In the genomic region with DNA sequence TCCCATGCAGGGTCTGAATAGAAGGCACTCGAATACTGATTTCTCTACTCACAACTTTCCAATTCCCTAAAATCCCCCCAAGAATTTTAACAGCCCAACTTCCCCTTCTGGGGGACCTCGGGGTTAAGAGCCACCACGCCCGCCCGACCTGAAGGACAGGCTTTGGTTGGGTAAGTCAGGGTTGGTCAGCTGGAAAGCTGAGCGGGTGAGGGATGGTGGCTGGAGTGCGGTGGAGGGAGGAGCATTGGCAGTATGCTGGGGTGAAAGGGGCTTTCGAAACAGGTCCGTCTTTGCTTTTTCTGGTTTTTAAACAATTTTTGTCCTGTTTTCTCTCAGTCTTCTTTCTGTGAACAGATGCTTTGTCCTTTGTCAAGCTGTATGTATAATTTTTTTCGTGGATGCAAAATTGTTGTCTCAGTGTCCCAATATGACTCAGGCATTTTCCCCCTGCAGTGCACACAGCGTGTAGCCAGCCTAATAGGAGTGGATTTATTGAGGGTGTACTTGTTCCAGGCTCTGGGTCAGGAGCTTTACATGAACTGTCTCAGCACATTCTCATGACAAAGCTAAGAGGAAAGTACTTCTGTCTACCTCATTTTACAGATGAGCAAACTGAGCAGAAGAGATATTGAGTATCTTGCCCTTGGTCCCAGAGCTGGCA, we compare ENCODE assay signal across 1 cellular context.
A peak's percentile ranks its signal among the peaks of the same experiment; 100 is the strongest.
TF ChIP-seq lines count a peak whose summit lies in the region.

No MANE protein-coding gene starts in this region.

TF ChIP-seq in GM12878, 131 proteins besides CTCF, POLR2A, EP300 and RAD21 (continued from another document and continues in another):
- TF ChIP-seq, protein P1, sequence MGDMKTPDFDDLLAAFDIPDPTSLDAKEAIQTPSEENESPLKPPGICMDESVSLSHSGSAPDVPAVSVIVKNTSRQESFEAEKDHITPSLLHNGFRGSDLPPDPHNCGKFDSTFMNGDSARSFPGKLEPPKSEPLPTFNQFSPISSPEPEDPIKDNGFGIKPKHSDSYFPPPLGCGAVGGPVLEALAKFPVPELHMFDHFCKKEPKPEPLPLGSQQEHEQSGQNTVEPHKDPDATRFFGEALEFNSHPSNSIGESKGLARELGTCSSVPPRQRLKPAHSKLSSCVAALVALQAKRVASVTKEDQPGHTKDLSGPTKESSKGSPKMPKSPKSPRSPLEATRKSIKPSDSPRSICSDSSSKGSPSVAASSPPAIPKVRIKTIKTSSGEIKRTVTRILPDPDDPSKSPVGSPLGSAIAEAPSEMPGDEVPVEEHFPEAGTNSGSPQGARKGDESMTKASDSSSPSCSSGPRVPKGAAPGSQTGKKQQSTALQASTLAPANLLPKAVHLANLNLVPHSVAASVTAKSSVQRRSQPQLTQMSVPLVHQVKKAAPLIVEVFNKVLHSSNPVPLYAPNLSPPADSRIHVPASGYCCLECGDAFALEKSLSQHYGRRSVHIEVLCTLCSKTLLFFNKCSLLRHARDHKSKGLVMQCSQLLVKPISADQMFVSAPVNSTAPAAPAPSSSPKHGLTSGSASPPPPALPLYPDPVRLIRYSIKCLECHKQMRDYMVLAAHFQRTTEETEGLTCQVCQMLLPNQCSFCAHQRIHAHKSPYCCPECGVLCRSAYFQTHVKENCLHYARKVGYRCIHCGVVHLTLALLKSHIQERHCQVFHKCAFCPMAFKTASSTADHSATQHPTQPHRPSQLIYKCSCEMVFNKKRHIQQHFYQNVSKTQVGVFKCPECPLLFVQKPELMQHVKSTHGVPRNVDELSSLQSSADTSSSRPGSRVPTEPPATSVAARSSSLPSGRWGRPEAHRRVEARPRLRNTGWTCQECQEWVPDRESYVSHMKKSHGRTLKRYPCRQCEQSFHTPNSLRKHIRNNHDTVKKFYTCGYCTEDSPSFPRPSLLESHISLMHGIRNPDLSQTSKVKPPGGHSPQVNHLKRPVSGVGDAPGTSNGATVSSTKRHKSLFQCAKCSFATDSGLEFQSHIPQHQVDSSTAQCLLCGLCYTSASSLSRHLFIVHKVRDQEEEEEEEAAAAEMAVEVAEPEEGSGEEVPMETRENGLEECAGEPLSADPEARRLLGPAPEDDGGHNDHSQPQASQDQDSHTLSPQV (IDR thresholded peaks at IDR 0.05), result no peak
- TF ChIP-seq GABPA (IDR thresholded peaks at IDR 0.05; ENCODE audit: low read depth) (no peak), PAX5 (IDR thresholded peaks at IDR 0.05; ENCODE audit: borderline replicate concordance, low read depth, low read length) (peak; percentile 33; the same call in 1 of the 2 replicates), FOXM1 (IDR thresholded peaks at IDR 0.05; ENCODE audit: low read depth, low read length) (no peak), KDM1A (IDR thresholded peaks at IDR 0.05; ENCODE audit: borderline replicate concordance) (no peak), HDAC6 (IDR thresholded peaks at IDR 0.05; ENCODE audit: unreplicated experiment) (no peak), ZNF274 (IDR thresholded peaks at IDR 0.05; ENCODE audit: insufficient read depth, insufficient read length) (no peak), BRCA1 (IDR thresholded peaks at IDR 0.05; ENCODE audit: low read depth, low read length) (no peak), ESRRA (IDR thresholded peaks at IDR 0.05; ENCODE audit: low read length) (no peak), ZNF384 (IDR thresholded peaks at IDR 0.05; ENCODE audit: borderline replicate concordance, low read depth, low read length) (no peak), MYC (IDR thresholded peaks at IDR 0.05; ENCODE audit: insufficient read depth, insufficient read length, insufficient replicate concordance, low read length, severe bottlenecking) (no peak), STAT1 (conservative IDR thresholded peaks at IDR 0.05) (no peak), JUND (IDR thresholded peaks at IDR 0.05; ENCODE audit: low read depth, low read length) (no peak), RUNX3 (IDR thresholded peaks at IDR 0.05; ENCODE audit: low read length) (peak; percentile 59), HDGF (IDR thresholded peaks at IDR 0.05) (no peak), RFX5 (IDR thresholded peaks at IDR 0.05; ENCODE audit: low read depth, low read length) (no peak), KLF5 (IDR thresholded peaks at IDR 0.05; ENCODE audit: partially characterized antibody) (no peak), IKZF2 (IDR thresholded peaks at IDR 0.05) (0 out of 4 replicates have a peak, but pooled peaks of 1 of the 2 experiments have one; percentile 22), ZNF622 (IDR thresholded peaks at IDR 0.05) (no peak), NFIC (IDR thresholded peaks at IDR 0.05; ENCODE audit: low read depth, low read length) (peak; percentile 42; the same call in 1 of the 2 replicates), STAT3 (IDR thresholded peaks at IDR 0.05; ENCODE audit: low read depth, low read length) (no peak), NR2F1 (conservative IDR thresholded peaks at IDR 0.05) (0 out of 2 replicates have a peak, but pooled peaks have one; percentile 36), TAF1 (IDR thresholded peaks at IDR 0.05; ENCODE audit: borderline replicate concordance, low read depth, low read length) (no peak), IKZF1 (conservative IDR thresholded peaks at IDR 0.05) (peak; percentile 32; the same call in 1 of the 2 replicates), ZNF207 (IDR thresholded peaks at IDR 0.05; ENCODE audit: borderline replicate concordance) (no peak), RB1 (IDR thresholded peaks at IDR 0.05; ENCODE audit: borderline replicate concordance) (no peak), BCL11A (IDR thresholded peaks at IDR 0.05; ENCODE audit: low read depth, low read length) (no peak), IRF4 (IDR thresholded peaks at IDR 0.05; ENCODE audit: low read depth, low read length) (peak; percentile 71; the same call in 1 of the 2 replicates)
- TF ChIP-seq, protein P2, sequence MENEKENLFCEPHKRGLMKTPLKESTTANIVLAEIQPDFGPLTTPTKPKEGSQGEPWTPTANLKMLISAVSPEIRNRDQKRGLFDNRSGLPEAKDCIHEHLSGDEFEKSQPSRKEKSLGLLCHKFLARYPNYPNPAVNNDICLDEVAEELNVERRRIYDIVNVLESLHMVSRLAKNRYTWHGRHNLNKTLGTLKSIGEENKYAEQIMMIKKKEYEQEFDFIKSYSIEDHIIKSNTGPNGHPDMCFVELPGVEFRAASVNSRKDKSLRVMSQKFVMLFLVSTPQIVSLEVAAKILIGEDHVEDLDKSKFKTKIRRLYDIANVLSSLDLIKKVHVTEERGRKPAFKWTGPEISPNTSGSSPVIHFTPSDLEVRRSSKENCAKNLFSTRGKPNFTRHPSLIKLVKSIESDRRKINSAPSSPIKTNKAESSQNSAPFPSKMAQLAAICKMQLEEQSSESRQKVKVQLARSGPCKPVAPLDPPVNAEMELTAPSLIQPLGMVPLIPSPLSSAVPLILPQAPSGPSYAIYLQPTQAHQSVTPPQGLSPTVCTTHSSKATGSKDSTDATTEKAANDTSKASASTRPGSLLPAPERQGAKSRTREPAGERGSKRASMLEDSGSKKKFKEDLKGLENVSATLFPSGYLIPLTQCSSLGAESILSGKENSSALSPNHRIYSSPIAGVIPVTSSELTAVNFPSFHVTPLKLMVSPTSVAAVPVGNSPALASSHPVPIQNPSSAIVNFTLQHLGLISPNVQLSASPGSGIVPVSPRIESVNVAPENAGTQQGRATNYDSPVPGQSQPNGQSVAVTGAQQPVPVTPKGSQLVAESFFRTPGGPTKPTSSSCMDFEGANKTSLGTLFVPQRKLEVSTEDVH (IDR thresholded peaks at IDR 0.05; ENCODE audit: low read depth, partially characterized antibody), result no peak
- TF ChIP-seq, protein P3, sequence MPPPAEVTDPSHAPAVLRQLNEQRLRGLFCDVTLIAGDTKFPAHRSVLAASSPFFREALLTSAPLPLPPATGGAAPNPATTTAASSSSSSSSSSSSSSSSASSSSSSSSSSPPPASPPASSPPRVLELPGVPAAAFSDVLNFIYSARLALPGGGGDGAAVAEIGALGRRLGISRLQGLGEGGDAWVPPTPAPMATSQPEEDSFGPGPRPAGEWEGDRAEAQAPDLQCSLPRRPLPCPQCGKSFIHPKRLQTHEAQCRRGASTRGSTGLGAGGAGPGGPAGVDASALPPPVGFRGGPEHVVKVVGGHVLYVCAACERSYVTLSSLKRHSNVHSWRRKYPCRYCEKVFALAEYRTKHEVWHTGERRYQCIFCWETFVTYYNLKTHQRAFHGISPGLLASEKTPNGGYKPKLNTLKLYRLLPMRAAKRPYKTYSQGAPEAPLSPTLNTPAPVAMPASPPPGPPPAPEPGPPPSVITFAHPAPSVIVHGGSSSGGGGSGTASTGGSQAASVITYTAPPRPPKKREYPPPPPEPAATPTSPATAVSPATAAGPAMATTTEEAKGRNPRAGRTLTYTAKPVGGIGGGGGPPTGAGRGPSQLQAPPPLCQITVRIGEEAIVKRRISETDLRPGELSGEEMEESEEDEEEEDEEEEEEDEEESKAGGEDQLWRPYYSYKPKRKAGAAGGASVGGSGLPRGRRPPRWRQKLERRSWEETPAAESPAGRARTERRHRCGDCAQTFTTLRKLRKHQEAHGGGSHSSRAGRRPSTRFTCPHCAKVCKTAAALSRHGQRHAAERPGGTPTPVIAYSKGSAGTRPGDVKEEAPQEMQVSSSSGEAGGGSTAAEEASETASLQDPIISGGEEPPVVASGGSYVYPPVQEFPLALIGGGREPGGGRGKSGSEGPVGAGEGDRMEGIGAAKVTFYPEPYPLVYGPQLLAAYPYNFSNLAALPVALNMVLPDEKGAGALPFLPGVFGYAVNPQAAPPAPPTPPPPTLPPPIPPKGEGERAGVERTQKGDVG (CRISPR knock-in tag; IDR thresholded peaks at IDR 0.05), result no peak
- TF ChIP-seq, protein P4, sequence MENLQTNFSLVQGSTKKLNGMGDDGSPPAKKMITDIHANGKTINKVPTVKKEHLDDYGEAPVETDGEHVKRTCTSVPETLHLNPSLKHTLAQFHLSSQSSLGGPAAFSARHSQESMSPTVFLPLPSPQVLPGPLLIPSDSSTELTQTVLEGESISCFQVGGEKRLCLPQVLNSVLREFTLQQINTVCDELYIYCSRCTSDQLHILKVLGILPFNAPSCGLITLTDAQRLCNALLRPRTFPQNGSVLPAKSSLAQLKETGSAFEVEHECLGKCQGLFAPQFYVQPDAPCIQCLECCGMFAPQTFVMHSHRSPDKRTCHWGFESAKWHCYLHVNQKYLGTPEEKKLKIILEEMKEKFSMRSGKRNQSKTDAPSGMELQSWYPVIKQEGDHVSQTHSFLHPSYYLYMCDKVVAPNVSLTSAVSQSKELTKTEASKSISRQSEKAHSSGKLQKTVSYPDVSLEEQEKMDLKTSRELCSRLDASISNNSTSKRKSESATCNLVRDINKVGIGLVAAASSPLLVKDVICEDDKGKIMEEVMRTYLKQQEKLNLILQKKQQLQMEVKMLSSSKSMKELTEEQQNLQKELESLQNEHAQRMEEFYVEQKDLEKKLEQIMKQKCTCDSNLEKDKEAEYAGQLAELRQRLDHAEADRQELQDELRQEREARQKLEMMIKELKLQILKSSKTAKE (IDR thresholded peaks at IDR 0.05; ENCODE audit: low read depth, poor library complexity, severe bottlenecking), result no peak
- TF ChIP-seq, protein P5, sequence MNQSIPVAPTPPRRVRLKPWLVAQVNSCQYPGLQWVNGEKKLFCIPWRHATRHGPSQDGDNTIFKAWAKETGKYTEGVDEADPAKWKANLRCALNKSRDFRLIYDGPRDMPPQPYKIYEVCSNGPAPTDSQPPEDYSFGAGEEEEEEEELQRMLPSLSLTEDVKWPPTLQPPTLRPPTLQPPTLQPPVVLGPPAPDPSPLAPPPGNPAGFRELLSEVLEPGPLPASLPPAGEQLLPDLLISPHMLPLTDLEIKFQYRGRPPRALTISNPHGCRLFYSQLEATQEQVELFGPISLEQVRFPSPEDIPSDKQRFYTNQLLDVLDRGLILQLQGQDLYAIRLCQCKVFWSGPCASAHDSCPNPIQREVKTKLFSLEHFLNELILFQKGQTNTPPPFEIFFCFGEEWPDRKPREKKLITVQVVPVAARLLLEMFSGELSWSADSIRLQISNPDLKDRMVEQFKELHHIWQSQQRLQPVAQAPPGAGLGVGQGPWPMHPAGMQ (IDR thresholded peaks at IDR 0.05; ENCODE audit: borderline replicate concordance), result no peak
- TF ChIP-seq, protein P6, sequence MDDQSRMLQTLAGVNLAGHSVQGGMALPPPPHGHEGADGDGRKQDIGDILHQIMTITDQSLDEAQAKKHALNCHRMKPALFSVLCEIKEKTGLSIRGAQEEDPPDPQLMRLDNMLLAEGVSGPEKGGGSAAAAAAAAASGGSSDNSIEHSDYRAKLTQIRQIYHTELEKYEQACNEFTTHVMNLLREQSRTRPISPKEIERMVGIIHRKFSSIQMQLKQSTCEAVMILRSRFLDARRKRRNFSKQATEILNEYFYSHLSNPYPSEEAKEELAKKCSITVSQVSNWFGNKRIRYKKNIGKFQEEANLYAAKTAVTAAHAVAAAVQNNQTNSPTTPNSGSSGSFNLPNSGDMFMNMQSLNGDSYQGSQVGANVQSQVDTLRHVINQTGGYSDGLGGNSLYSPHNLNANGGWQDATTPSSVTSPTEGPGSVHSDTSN (IDR thresholded peaks at IDR 0.05; ENCODE audit: insufficient replicate concordance, low read depth, low read length), result no peak
- TF ChIP-seq, protein P7, sequence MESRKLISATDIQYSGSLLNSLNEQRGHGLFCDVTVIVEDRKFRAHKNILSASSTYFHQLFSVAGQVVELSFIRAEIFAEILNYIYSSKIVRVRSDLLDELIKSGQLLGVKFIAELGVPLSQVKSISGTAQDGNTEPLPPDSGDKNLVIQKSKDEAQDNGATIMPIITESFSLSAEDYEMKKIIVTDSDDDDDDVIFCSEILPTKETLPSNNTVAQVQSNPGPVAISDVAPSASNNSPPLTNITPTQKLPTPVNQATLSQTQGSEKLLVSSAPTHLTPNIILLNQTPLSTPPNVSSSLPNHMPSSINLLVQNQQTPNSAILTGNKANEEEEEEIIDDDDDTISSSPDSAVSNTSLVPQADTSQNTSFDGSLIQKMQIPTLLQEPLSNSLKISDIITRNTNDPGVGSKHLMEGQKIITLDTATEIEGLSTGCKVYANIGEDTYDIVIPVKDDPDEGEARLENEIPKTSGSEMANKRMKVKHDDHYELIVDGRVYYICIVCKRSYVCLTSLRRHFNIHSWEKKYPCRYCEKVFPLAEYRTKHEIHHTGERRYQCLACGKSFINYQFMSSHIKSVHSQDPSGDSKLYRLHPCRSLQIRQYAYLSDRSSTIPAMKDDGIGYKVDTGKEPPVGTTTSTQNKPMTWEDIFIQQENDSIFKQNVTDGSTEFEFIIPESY (IDR thresholded peaks at IDR 0.05), result no peak
